7 cellular contexts compared by ENCODE assay signal in the genomic region with DNA sequence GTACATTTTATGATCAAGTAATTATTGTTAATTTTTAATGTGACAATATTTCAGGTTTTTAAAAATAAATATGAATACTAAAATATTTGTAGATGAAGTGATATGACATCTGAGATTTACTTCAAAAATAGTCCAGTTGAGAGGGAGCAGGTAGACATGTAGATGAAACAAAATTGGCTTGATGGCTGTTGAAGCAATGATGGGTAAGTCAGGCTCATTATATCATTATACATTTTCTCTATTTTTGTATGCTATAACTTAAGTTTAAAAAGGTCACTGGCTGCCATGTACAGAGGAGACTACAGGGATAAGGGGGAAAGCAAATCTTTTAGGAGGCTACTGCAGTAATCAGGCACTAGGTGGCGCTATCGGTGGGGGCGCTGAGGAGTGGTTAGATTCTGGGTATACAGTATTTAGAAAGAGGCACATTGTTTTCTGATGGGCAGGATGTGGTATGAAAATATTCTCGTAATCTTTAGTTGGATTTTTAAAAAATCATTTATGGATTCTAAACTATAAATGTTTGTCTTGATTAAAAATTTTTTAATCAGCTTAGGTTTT.
DNase-seq lines count a peak whose midpoint lies in the region; TF ChIP-seq lines count a peak whose summit lies in the region.

No MANE protein-coding gene starts in this region.

- no peak for TF ChIP-seq POLR2A in adrenal gland (IDR thresholded peaks at IDR 0.05)

- no peak overlapping the region for H3K4me2 ChIP-seq in MM.1S (ENCODE audit: low read depth, low read length)

- 26 to 32% (median 28%) methylated on average over 4 of the region's 4 CpGs for WGBS in adrenal gland, 4 donors

- no peak overlapping the region for H2AFZ ChIP-seq in MM.1S (ENCODE audit: low read length)

- H3K4me3 ChIP-seq in GM12875 (ENCODE audit: low read depth, low read length) (no peak overlapping the region), H7 (ENCODE audit: insufficient read depth, low read depth, low read length) (no peak overlapping the region), MM.1S (ENCODE audit: low read length) (no peak overlapping the region), adrenal gland (no peak overlapping the region)

- no peak overlapping the region for H3K9ac ChIP-seq in MM.1S (ENCODE audit: low read length)

- peak; percentile 81 for TF ChIP-seq CTCF in GM12875 (IDR thresholded peaks at IDR 0.05; ENCODE audit: borderline replicate concordance, insufficient read depth, low read depth, low read length)
- peak; percentile 97 for TF ChIP-seq CTCF in MM.1S (IDR thresholded peaks at IDR 0.05; ENCODE audit: low read length)
- TF ChIP-seq CTCF in adrenal gland (IDR thresholded peaks at IDR 0.05) = peak; percentile 41 to 69 (median 64)

- H3K36me3 ChIP-seq in H7 (replicated peaks; ENCODE audit: control insufficient read depth, insufficient read depth, low read length) = no peaks in the 10 kb centered on the region
- no peaks in the 10 kb centered on the region for H3K36me3 ChIP-seq in MM.1S (replicated peaks; ENCODE audit: insufficient read depth, low read length)
- no peaks in the 10 kb centered on the region for H3K36me3 ChIP-seq in adrenal gland (replicated peaks in 1 of 2)

- H3K27me3 ChIP-seq in H7 (ENCODE audit: control insufficient read depth, insufficient read depth, low read length) (no peaks in the 10 kb centered on the region), MM.1S (replicated peaks; ENCODE audit: insufficient read depth, low read length) (no peaks in the 10 kb centered on the region), adrenal gland (no peaks in the 10 kb centered on the region)

- H4K20me1 ChIP-seq in MM.1S (ENCODE audit: insufficient read depth, low read length) = no peaks in the 10 kb centered on the region

- H3F3A ChIP-seq in MM.1S (ENCODE audit: insufficient read depth, low read length) = no peaks in the 10 kb centered on the region

- no peaks in the 10 kb centered on the region for H3K9me2 ChIP-seq in MM.1S (replicated peaks; ENCODE audit: insufficient read depth, low read length)

- H3K9me3 ChIP-seq in MM.1S (replicated peaks; ENCODE audit: insufficient read depth, low read length) (no peaks in the 10 kb centered on the region), adrenal gland (replicated peaks in 1 of 3) (no peaks in the 10 kb centered on the region)

- H3K27ac ChIP-seq in MM.1S (ENCODE audit: low read length) (no peak overlapping the region), adrenal gland (no peak overlapping the region)

- H3K79me2 ChIP-seq in MM.1S (ENCODE audit: low read length) = no peaks in the 10 kb centered on the region

- intact Hi-C loops in adrenal gland (cut with DNase I) = loop anchor here in 1 of 2 donors (5.0 to 10.0 kb wide), 3 partner anchors 473 to 745 kb away; no protein-coding TSS in a partner anchor

- DNase-seq in H7 = peak; percentile 55
- peak; percentile 71 for DNase-seq in MM.1S
- peak; percentile 60 for DNase-seq in SKM-1 treated with dmso at 0.1 percent for 144 hours (lab: John Stamatoyannopoulos, UW; ENCODE audit: unreplicated experiment)
- DNase-seq in adrenal gland = peak; percentile 38 to 67 (median 47)
- peak; percentile 21 to 28 for DNase-seq in hippocampal formation (lab: John Stamatoyannopoulos, UW)
- DNase-seq in stimulated activated CD4-positive, alpha-beta T cell treated with anti-CD3 and anti-CD28 coated beads, Interleukin-1b, Interleukin-23, amount 100 ng/mL, for 48 hours = peak; percentile 58

- H3K4me1 ChIP-seq in MM.1S (ENCODE audit: low read length) = no peaks in the 10 kb centered on the region
- H3K4me1 ChIP-seq in adrenal gland (replicated peaks in 1 of 2) = no peaks in the 10 kb centered on the region
